In genomic region chr7:75842836-75843446, GRCh38 we compare ENCODE assay signal across 8 cellular contexts. TPM values are rescaled to one million over a fixed set of nuclear protein-coding genes. Genes with fewer than 3 reads are reported as not detected.
DNase-seq lines count a peak whose midpoint lies in the region; ATAC-seq, FAIRE-seq and TF ChIP-seq lines count a peak whose summit lies in the region.

No MANE protein-coding gene starts in this region.

- H3K4me3 Mint-ChIP-seq in nephron (peak overlapping the region in 2 of 3 experiments; percentile 30 to 48), WTC11 (no peak overlapping the region)

- CTCF ChIA-PET in WTC11 (lab: Charles Lee), result no interaction called here

- no peak for TF ChIP-seq POLR2A in H54 (IDR thresholded peaks at IDR 0.05; ENCODE audit: low read depth, low read length)
- TF ChIP-seq POLR2A in NB4 (IDR thresholded peaks at IDR 0.05; ENCODE audit: extremely low read depth, insufficient read length), result peak; percentile 67

- in situ Hi-C loops in astrocyte of the spinal cord (cut with HindIII; ENCODE audit: low sequenced_read_pairs), result no loop called here

- H3K4me3 ChIP-seq in NB4 (ENCODE audit: low read depth, low read length) (peak overlapping the region; percentile 46), astrocyte of the spinal cord (ENCODE audit: low read depth, low read length) (no peak overlapping the region)

- DNase-seq in H54 (ENCODE audit: insufficient read length, low spot score) (peak; percentile 28), NB4 (ENCODE audit: low read depth) (peak; percentile 96), astrocyte of the spinal cord (ENCODE audit: low read depth, low spot score) (peak; percentile 77), NCI-H82 (lab: John Stamatoyannopoulos, UW) (no peak), WTC11 (ENCODE audit: low spot score) (no peak), NCI-H2196 (lab: John Stamatoyannopoulos, UW; ENCODE audit: unreplicated experiment) (no peak)

- no peaks in the 10 kb centered on the region for H3K9me3 Mint-ChIP-seq in nephron
- H3K9me3 Mint-ChIP-seq in WTC11, result no peaks in the 10 kb centered on the region

- POLR2A ChIA-PET in WTC11 (lab: Charles Lee), result no interaction called here

- ATAC-seq in GM18502 (IDR thresholded peaks at IDR 0.05; ENCODE audit: poor library complexity, unreplicated experiment), result peak; percentile 93
- no peak for ATAC-seq in WTC11

- no peaks in the 10 kb centered on the region for H3K36me3 Mint-ChIP-seq in nephron (ENCODE audit: low read depth)
- no peaks in the 10 kb centered on the region for H3K36me3 Mint-ChIP-seq in WTC11

- H3K27me3 Mint-ChIP-seq in nephron (ENCODE audit: low read depth) (peaks cover 10% of the 10 kb centered on the region), WTC11 (ENCODE audit: low read depth) (no peaks in the 10 kb centered on the region; the same call in 1 of the 2 replicates)

- H3K4me1 Mint-ChIP-seq in nephron (peaks cover 17% of the 10 kb centered on the region), WTC11 (no peaks in the 10 kb centered on the region)

- H3K27ac Mint-ChIP-seq in nephron (peak overlapping the region; percentile 91 to 98 (median 97)), WTC11 (no peak overlapping the region)

- no peak for TF ChIP-seq CTCF in NB4 (IDR thresholded peaks at IDR 0.05; ENCODE audit: low read depth, low read length)
- no peak for TF ChIP-seq CTCF in astrocyte of the spinal cord (IDR thresholded peaks at IDR 0.05; ENCODE audit: low read depth, low read length)
- TF ChIP-seq CTCF in nephron (IDR thresholded peaks at IDR 0.05; ENCODE audit: unreplicated experiment in 3 of 3), result no peak
- TF ChIP-seq CTCF in WTC11 (IDR thresholded peaks at IDR 0.05), result no peak

- FAIRE-seq in H54 (lab: Jason Lieb, UNC), result no peak

TF ChIP-seq in WTC11, 78 proteins besides CTCF, POLR2A, EP300 and RAD21:
- TF ChIP-seq IRF2 (CRISPR knock-in tag; IDR thresholded peaks at IDR 0.05; ENCODE audit: borderline replicate concordance, low read depth) (no peak), PRRX2 (CRISPR knock-in tag; IDR thresholded peaks at IDR 0.05) (no peak), CREM (CRISPR knock-in tag; IDR thresholded peaks at IDR 0.05) (no peak), PRDM15 (CRISPR knock-in tag; IDR thresholded peaks at IDR 0.05) (no peak), MLX (CRISPR knock-in tag; IDR thresholded peaks at IDR 0.05) (no peak), ZMAT4 (CRISPR knock-in tag; IDR thresholded peaks at IDR 0.05) (no peak), TP53 (CRISPR knock-in tag; IDR thresholded peaks at IDR 0.05) (no peak)

RNA-seq across cellular contexts. Expression of gene CCL24, which starts 29.3 kb away (rescaled TPM):
- not detected in 3 replicates for total RNA-seq in WTC11 (2021)

RNA-seq across cellular contexts. Expression of gene RHBDD2, which starts 35.9 kb away (rescaled TPM):
- 31.4 to 35.5 TPM (median 34.3 TPM) in 3 replicates for total RNA-seq in WTC11 (2021)

Comparison
In these comparisons a context has a peak if more than half of its experiments do, and no peak if none do; other contexts are left out.
1. DNase-seq: peak in H54 (single experiment), NB4 (single experiment) and astrocyte of the spinal cord (single experiment); none in NCI-H82 (single experiment), WTC11 (single experiment) and NCI-H2196 (single experiment).